15 cellular contexts compared by ENCODE assay signal in genomic region chr12:47833591-47834012, GRCh38. TPM values are rescaled to one million over a fixed set of nuclear protein-coding genes. Genes with fewer than 3 reads are reported as not detected.
A peak's percentile ranks its signal among the peaks of the same experiment; 100 is the strongest.
DNase-seq lines count a peak whose midpoint lies in the region; ATAC-seq, FAIRE-seq and TF ChIP-seq lines count a peak whose summit lies in the region.
"Had no signal": no experiment of that assay in that cellular context is flagged by ENCODE, and none has a peak within 500 bp of the region (broad histone marks: within the 10 kb centered on the region; RNA-seq: fewer than 3 reads in every experiment).

No MANE protein-coding gene starts in this region.

- H3K36me3 Mint-ChIP-seq in activated B cell treated with CpG ODN at 0.5 μM for 24 hours (ENCODE audit: low read depth) (no peaks in the 10 kb centered on the region), immature natural killer cell (no peaks in the 10 kb centered on the region)

- DNase-seq in left ventricle myocardium superior: peak; percentile 18
- DNase-seq in left cardiac atrium: no peak
- no peak for DNase-seq in activated B cell treated with CpG ODN at 0.5 μM for 24 hours
- no peak for DNase-seq in immature natural killer cell
- no peak for DNase-seq in GM13977 (ENCODE audit: low spot score)
- no peak for DNase-seq in urothelium cell line (ENCODE audit: low spot score)
- no peak for DNase-seq in HuH-7 (ENCODE audit: low spot score)
- DNase-seq: dermis blood vessel endothelial cell, DMS53, NCI-H2029, T1000, testis had no signal

- TF ChIP-seq CTCF in activated B cell treated with CpG ODN at 0.5 μM for 24 hours (IDR thresholded peaks at IDR 0.05) (no peak), GM13977 (IDR thresholded peaks at IDR 0.05; ENCODE audit: extremely low read depth, insufficient read depth, missing control alignments) (no peak)

- H3K27ac Mint-ChIP-seq in activated B cell treated with CpG ODN at 0.5 μM for 24 hours (peak overlapping the region; percentile 89), immature natural killer cell (peak overlapping the region in 3 of 6 donors; percentile 63 to 81 (median 77))

- CTCF ChIA-PET in activated B cell treated with CpG ODN at 0.5 μM for 24 hours (lab: Charles Lee): interaction anchor here (1.2 to 11.6 kb wide), 7 partner anchors 15 to 89 kb away, joined by 3 to 245 read pairs (median 27); partner anchors contain the start of genes HDAC7 and SLC48A1

- H3K4me1 Mint-ChIP-seq in activated B cell treated with CpG ODN at 0.5 μM for 24 hours: peaks cover 72% of the 10 kb centered on the region
- peaks cover 49 to 58% of the 10 kb centered on the region in 2 donors for H3K4me1 Mint-ChIP-seq in immature natural killer cell

- H3K4me3 Mint-ChIP-seq in activated B cell treated with CpG ODN at 0.5 μM for 24 hours: no peak overlapping the region
- H3K4me3 Mint-ChIP-seq in immature natural killer cell: peak overlapping the region in 4 of 5 donors; percentile 5 to 49 (median 30)

- in situ Hi-C loops in GM13977 (cut with MboI; ENCODE audit: low pct_unique_long_range_greater_than_20kb, low sequenced_read_pairs, unreplicated experiment): no loop called here

- H3K27me3 Mint-ChIP-seq in activated B cell treated with CpG ODN at 0.5 μM for 24 hours (no peaks in the 10 kb centered on the region), immature natural killer cell (ENCODE audit: low read depth in 3 of 3) (peaks cover 0 to 3% (median 2%) of the 10 kb centered on the region in 3 donors)

- intact Hi-C loops in left ventricle myocardium superior (cut with micrococcal nuclease): loop anchor here (10.0 kb wide), 1 partner anchor 59 kb away; the partner anchor contains the start of gene SLC48A1
- intact Hi-C loops in left cardiac atrium (cut with DNase I): no loop called here
- intact Hi-C loops in activated B cell treated with CpG ODN at 0.5 μM for 24 hours (cut with micrococcal nuclease): no loop called here

- no peak for ATAC-seq in left ventricle myocardium superior
- no peak for ATAC-seq in left cardiac atrium
- no peak for ATAC-seq in activated B cell treated with CpG ODN at 0.5 μM for 24 hours (ENCODE audit: low read depth)
- ATAC-seq in GM18867 (IDR thresholded peaks at IDR 0.05; ENCODE audit: unreplicated experiment): no peak
- ATAC-seq: HCT116 had no signal

- POLR2A ChIA-PET in activated B cell treated with CpG ODN at 0.5 μM for 24 hours (lab: Charles Lee): interaction anchor here (0.5 to 15.3 kb wide), 7 partner anchors 20 to 127 kb away, joined by 3 to 573 read pairs (median 7); partner anchors contain the start of genes HDAC7 and RPAP3

- H3K9me3 Mint-ChIP-seq in activated B cell treated with CpG ODN at 0.5 μM for 24 hours (no peaks in the 10 kb centered on the region), immature natural killer cell (no peaks in the 10 kb centered on the region)

- no peak for FAIRE-seq in urothelium cell line (lab: Jason Lieb, UNC)
- FAIRE-seq: astrocyte had no signal

RNA-seq across cellular contexts. Expression of gene HDAC7, which starts 13.9 kb away (rescaled TPM):
- total RNA-seq in left ventricle myocardium superior (35.4 TPM), left cardiac atrium (10 to 100 TPM; 41.6 to 58.0 TPM), activated B cell treated with CpG ODN at 0.5 μM for 24 hours (103 and 126 TPM in 2 replicates)
- polyA plus RNA-seq in immature natural killer cell: 10 to 100 TPM in 2 of 3 donors, 1 to 10 TPM in 1; 5.9 to 29.1 (median 11.5) TPM
